In genomic region chr19:33412617-33413425, GRCh38 we compare ENCODE assay signal across 18 cellular contexts.
"Had no signal": no experiment of that assay in that cellular context is flagged by ENCODE, and none has a peak within 500 bp of the region (broad histone marks: within the 10 kb centered on the region; RNA-seq: fewer than 3 reads in every experiment).

No MANE protein-coding gene starts in this region.

- H3K4me3 ChIP-seq: hepatocyte, ovary, psoas muscle, thyroid gland had no signal

- H3K27ac Mint-ChIP-seq: activated CD4-positive, alpha-beta memory T cell treated with anti-CD3 and anti-CD28 coated beads, Interleukin-2, amount 10 ng/mL, durations not matched to agents 7 days and 5 days; activated CD8-positive, alpha-beta memory T cell treated with anti-CD3 and anti-CD28 coated beads, Interleukin-2, amount 10 ng/mL, durations not matched to agents 7 days and 5 days; activated naive CD8-positive, alpha-beta T cell treated with anti-CD3 and anti-CD28 coated beads, Interleukin-2, amount 10 ng/mL, durations not matched to agents 7 days and 5 days; activated T-helper 2 cell treated with anti-CD3 and anti-CD28 coated beads, Interferon-gamma antibody, Interleukin-2, Interleukin-4, amounts not matched to agents 10 μg/mL and 5 μg/mL and 100 μg/mL, durations not matched to agents 14 hours and 24 hours and 36 hours; effector memory CD8-positive, alpha-beta T cell; stimulated activated memory B cell treated with anti-CD40 and anti-IgM and Interleukin-4, amounts not matched to agents 10 μg/mL and 1 μg/mL and 100 μg/mL, for 72 hours had no signal

- H3K9me3 Mint-ChIP-seq: activated CD4-positive, alpha-beta memory T cell treated with anti-CD3 and anti-CD28 coated beads, Interleukin-2, amount 10 ng/mL, durations not matched to agents 7 days and 5 days; activated naive CD8-positive, alpha-beta T cell treated with anti-CD3 and anti-CD28 coated beads, Interleukin-2, amount 10 ng/mL, durations not matched to agents 7 days and 5 days; activated T-helper 2 cell treated with anti-CD3 and anti-CD28 coated beads, Interferon-gamma antibody, Interleukin-2, Interleukin-4, amounts not matched to agents 10 μg/mL and 5 μg/mL and 100 μg/mL, durations not matched to agents 14 hours and 24 hours and 36 hours; effector memory CD8-positive, alpha-beta T cell; naive B cell; neural crest cell; stimulated activated memory B cell treated with anti-CD40 and anti-IgM and Interleukin-4, amounts not matched to agents 10 μg/mL and 1 μg/mL and 100 μg/mL, for 72 hours had no signal

- H3K4me3 Mint-ChIP-seq: activated CD4-positive, alpha-beta memory T cell treated with anti-CD3 and anti-CD28 coated beads, Interleukin-2, amount 10 ng/mL, durations not matched to agents 7 days and 5 days; activated CD8-positive, alpha-beta memory T cell treated with anti-CD3 and anti-CD28 coated beads, Interleukin-2, amount 10 ng/mL, durations not matched to agents 7 days and 5 days; activated naive CD8-positive, alpha-beta T cell treated with anti-CD3 and anti-CD28 coated beads, Interleukin-2, amount 10 ng/mL, durations not matched to agents 7 days and 5 days; effector memory CD8-positive, alpha-beta T cell; naive B cell; neural crest cell; stimulated activated memory B cell treated with anti-CD40 and anti-IgM and Interleukin-4, amounts not matched to agents 10 μg/mL and 1 μg/mL and 100 μg/mL, for 72 hours had no signal

- H3K36me3 ChIP-seq: ovary, thyroid gland had no signal

- H3K36me3 Mint-ChIP-seq: activated CD8-positive, alpha-beta memory T cell treated with anti-CD3 and anti-CD28 coated beads, Interleukin-2, amount 10 ng/mL, durations not matched to agents 7 days and 5 days; activated naive CD8-positive, alpha-beta T cell treated with anti-CD3 and anti-CD28 coated beads, Interleukin-2, amount 10 ng/mL, durations not matched to agents 7 days and 5 days; naive B cell had no signal

- FAIRE-seq: urothelium cell line had no signal

- H3K4me1 ChIP-seq: psoas muscle, thyroid gland had no signal

- H2AFZ ChIP-seq: hepatocyte had no signal

- H3K79me2 ChIP-seq: hepatocyte had no signal

- H3K27me3 ChIP-seq: hepatocyte, ovary, thyroid gland had no signal

- DNase-seq: activated CD4-positive, alpha-beta memory T cell treated with anti-CD3 and anti-CD28 coated beads, Interleukin-2, amount 10 ng/mL, durations not matched to agents 7 days and 5 days; activated CD4-positive, alpha-beta T cell treated with anti-CD3 and anti-CD28 coated beads for 48 hours; activated CD4-positive, CD25-positive, alpha-beta regulatory T cell; activated CD8-positive, alpha-beta memory T cell treated with anti-CD3 and anti-CD28 coated beads, Interleukin-2, amount 10 ng/mL, durations not matched to agents 7 days and 5 days; activated naive CD4-positive, alpha-beta T cell treated with Interleukin-2 at 50 U/mL for 16 hours; activated naive CD8-positive, alpha-beta T cell treated with anti-CD3 and anti-CD28 coated beads, Interleukin-2, amount 10 ng/mL, durations not matched to agents 7 days and 5 days; effector memory CD8-positive, alpha-beta T cell; foreskin fibroblast; naive B cell; ovary; stimulated activated CD4-positive, alpha-beta T cell treated with anti-CD3 and anti-CD28 coated beads, Interleukin-4, amount 100 ng/mL, for 24 hours; thyroid gland had no signal

- H3K27me3 Mint-ChIP-seq: activated CD4-positive, alpha-beta memory T cell treated with anti-CD3 and anti-CD28 coated beads, Interleukin-2, amount 10 ng/mL, durations not matched to agents 7 days and 5 days; activated CD8-positive, alpha-beta memory T cell treated with anti-CD3 and anti-CD28 coated beads, Interleukin-2, amount 10 ng/mL, durations not matched to agents 7 days and 5 days; activated naive CD8-positive, alpha-beta T cell treated with anti-CD3 and anti-CD28 coated beads, Interleukin-2, amount 10 ng/mL, durations not matched to agents 7 days and 5 days; effector memory CD8-positive, alpha-beta T cell; naive B cell; stimulated activated memory B cell treated with anti-CD40 and anti-IgM and Interleukin-4, amounts not matched to agents 10 μg/mL and 1 μg/mL and 100 μg/mL, for 72 hours had no signal

- H3K4me2 ChIP-seq: hepatocyte had no signal

- H3K27ac ChIP-seq: hepatocyte, ovary, psoas muscle, thyroid gland had no signal

- H3K9me3 ChIP-seq: ovary, psoas muscle, thyroid gland had no signal
